In genomic region chr14:70343141-70343540, GRCh38 we compare ENCODE assay signal across 1 cellular context.
TF ChIP-seq lines count a peak whose summit lies in the region.

No MANE protein-coding gene starts in this region.

TF ChIP-seq in GM23338, 12 proteins besides CTCF, POLR2A, EP300 and RAD21 (continued from another document):
- TF ChIP-seq, protein P1, sequence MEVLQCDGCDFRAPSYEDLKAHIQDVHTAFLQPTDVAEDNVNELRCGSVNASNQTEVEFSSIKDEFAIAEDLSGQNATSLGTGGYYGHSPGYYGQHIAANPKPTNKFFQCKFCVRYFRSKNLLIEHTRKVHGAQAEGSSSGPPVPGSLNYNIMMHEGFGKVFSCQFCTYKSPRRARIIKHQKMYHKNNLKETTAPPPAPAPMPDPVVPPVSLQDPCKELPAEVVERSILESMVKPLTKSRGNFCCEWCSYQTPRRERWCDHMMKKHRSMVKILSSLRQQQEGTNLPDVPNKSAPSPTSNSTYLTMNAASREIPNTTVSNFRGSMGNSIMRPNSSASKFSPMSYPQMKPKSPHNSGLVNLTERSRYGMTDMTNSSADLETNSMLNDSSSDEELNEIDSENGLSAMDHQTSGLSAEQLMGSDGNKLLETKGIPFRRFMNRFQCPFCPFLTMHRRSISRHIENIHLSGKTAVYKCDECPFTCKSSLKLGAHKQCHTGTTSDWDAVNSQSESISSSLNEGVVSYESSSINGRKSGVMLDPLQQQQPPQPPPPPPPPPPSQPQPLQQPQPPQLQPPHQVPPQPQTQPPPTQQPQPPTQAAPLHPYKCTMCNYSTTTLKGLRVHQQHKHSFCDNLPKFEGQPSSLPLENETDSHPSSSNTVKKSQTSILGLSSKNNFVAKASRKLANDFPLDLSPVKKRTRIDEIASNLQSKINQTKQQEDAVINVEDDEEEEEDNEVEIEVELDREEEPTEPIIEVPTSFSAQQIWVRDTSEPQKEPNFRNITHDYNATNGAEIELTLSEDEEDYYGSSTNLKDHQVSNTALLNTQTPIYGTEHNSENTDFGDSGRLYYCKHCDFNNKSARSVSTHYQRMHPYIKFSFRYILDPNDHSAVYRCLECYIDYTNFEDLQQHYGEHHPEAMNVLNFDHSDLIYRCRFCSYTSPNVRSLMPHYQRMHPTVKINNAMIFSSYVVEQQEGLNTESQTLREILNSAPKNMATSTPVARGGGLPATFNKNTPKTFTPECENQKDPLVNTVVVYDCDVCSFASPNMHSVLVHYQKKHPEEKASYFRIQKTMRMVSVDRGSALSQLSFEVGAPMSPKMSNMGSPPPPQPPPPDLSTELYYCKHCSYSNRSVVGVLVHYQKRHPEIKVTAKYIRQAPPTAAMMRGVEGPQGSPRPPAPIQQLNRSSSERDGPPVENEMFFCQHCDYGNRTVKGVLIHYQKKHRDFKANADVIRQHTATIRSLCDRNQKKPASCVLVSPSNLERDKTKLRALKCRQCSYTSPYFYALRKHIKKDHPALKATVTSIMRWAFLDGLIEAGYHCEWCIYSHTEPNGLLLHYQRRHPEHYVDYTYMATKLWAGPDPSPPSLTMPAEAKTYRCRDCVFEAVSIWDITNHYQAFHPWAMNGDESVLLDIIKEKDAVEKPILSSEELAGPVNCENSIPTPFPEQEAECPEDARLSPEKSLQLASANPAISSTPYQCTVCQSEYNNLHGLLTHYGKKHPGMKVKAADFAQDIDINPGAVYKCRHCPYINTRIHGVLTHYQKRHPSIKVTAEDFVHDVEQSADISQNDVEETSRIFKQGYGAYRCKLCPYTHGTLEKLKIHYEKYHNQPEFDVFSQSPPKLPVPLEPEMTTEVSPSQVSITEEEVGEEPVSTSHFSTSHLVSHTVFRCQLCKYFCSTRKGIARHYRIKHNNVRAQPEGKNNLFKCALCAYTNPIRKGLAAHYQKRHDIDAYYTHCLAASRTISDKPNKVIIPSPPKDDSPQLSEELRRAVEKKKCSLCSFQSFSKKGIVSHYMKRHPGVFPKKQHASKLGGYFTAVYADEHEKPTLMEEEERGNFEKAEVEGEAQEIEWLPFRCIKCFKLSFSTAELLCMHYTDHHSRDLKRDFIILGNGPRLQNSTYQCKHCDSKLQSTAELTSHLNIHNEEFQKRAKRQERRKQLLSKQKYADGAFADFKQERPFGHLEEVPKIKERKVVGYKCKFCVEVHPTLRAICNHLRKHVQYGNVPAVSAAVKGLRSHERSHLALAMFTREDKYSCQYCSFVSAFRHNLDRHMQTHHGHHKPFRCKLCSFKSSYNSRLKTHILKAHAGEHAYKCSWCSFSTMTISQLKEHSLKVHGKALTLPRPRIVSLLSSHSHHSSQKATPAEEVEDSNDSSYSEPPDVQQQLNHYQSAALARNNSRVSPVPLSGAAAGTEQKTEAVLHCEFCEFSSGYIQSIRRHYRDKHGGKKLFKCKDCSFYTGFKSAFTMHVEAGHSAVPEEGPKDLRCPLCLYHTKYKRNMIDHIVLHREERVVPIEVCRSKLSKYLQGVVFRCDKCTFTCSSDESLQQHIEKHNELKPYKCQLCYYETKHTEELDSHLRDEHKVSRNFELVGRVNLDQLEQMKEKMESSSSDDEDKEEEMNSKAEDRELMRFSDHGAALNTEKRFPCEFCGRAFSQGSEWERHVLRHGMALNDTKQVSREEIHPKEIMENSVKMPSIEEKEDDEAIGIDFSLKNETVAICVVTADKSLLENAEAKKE (CRISPR knock-in tag; IDR thresholded peaks at IDR 0.05) = no peak
- TF ChIP-seq POLR2AphosphoS5 (IDR thresholded peaks at IDR 0.05; ENCODE audit: low read depth) (no peak), STAT1 (IDR thresholded peaks at IDR 0.05; ENCODE audit: unreplicated experiment) (no peak), REST (IDR thresholded peaks at IDR 0.05; ENCODE audit: unreplicated experiment) (no peak)
